In genomic region chr5:128144491-128144890, GRCh38 we compare ENCODE assay signal across 22 cellular contexts.
DNase-seq lines count a peak whose midpoint lies in the region; ATAC-seq, FAIRE-seq and TF ChIP-seq lines count a peak whose summit lies in the region.
"Had no signal": no experiment of that assay in that cellular context is flagged by ENCODE, and none has a peak within 500 bp of the region (broad histone marks: within the 10 kb centered on the region; RNA-seq: fewer than 3 reads in every experiment).

No MANE protein-coding gene starts in this region.

- no peak for TF ChIP-seq EP300 in K562 (IDR thresholded peaks at IDR 0.05; ENCODE audit: low read length)

- no peak overlapping the region for H3K4me3 ChIP-seq in K562
- H3K4me3 ChIP-seq in H7 (ENCODE audit: insufficient read depth, low read depth, low read length): no peak overlapping the region
- H3K4me3 ChIP-seq: prostate gland, SJCRH30, thyroid gland had no signal

- 100% methylated on average over 1 of the region's 1 CpG for WGBS in K562 (ENCODE audit: insufficient coverage, low coverage, missing lambda C conversion rate)

- no peaks in the 10 kb centered on the region for H3K9me1 ChIP-seq in K562 (ENCODE audit: control insufficient read depth, insufficient read depth, low read length)

- intact Hi-C loops in K562 (cut with micrococcal nuclease): no loop called here

- H3K27ac ChIP-seq in K562 (ENCODE audit: extremely low read depth, low read depth, low read length) (no peak overlapping the region), layer of hippocampus (ENCODE audit: low read depth, low read length) (peak overlapping the region; percentile 58)
- H3K27ac ChIP-seq: 22Rv1, C4-2B, epithelial cell of prostate, prostate gland, SJCRH30, thyroid gland, WERI-Rb-1 had no signal

- no peaks in the 10 kb centered on the region for H4K20me1 ChIP-seq in K562 (replicated peaks; ENCODE audit: control insufficient read depth, insufficient read depth, low read length)

- no peak overlapping the region for H3K9ac ChIP-seq in K562 (ENCODE audit: insufficient read depth in 1 of 2, low read depth in 2 of 2, low read length in 2 of 2)

- ATAC-seq in K562 (no peak), HG03460 (IDR thresholded peaks at IDR 0.05; ENCODE audit: unreplicated experiment) (no peak)

- TF ChIP-seq CTCF in K562 (IDR thresholded peaks at IDR 0.05 in 2 of 3, conservative IDR thresholded peaks at IDR 0.05 in 1 of 3; ENCODE audit: insufficient read depth in 2 of 3, low read depth in 1 of 3, low read length in 3 of 3): no peak

- in situ Hi-C loops in K562 (cut with MboI): no loop called here

- no peak overlapping the region for H3K4me2 ChIP-seq in K562 (ENCODE audit: insufficient read depth, low read length)

- TF ChIP-seq RAD21 in K562 (CRISPR knock-in tag; conservative IDR thresholded peaks at IDR 0.05 in 1 of 2, IDR thresholded peaks at IDR 0.05 in 1 of 2): no peak

- H2AFZ ChIP-seq in K562 (ENCODE audit: low read depth, low read length): no peak overlapping the region

- CTCF ChIA-PET in K562 (lab: Yijun Ruan, JAX; ENCODE audit: low intra/inter-chr PET ratio): no interaction called here

- no TSS peak for BruUV-seq in K562 (replicated peaks; lab: Mats Ljungman, UMichigan)

- H3K79me2 ChIP-seq in K562 (ENCODE audit: control insufficient read depth, insufficient read depth, low read length): no peaks in the 10 kb centered on the region

- no peaks in the 10 kb centered on the region for H3K9me3 ChIP-seq in K562 (replicated peaks; ENCODE audit: control insufficient read depth, insufficient read depth, low read depth, low read length)
- H3K9me3 ChIP-seq: prostate gland, SJCRH30, thyroid gland had no signal

- H3K27me3 ChIP-seq in K562 (ENCODE audit: control insufficient read depth in 2 of 2, insufficient read depth in 2 of 2, low read length in 2 of 2) (no peaks in the 10 kb centered on the region), layer of hippocampus (ENCODE audit: control insufficient read depth, insufficient read depth, low read length) (no peaks in the 10 kb centered on the region), H7 (ENCODE audit: control insufficient read depth, insufficient read depth, low read length) (no peaks in the 10 kb centered on the region)
- H3K27me3 ChIP-seq: SJCRH30, thyroid gland had no signal

- FAIRE-seq in K562 (lab: Jason Lieb, UNC): peak; percentile 11

- peak; percentile 8 for DNase-seq in DMS53 (lab: John Stamatoyannopoulos, UW)
- DNase-seq in DMS53 treated with DMSO at 0.1 percent for 48 hours (lab: John Stamatoyannopoulos, UW; ENCODE audit: unreplicated experiment): no peak
- DNase-seq in K562 (ENCODE audit: extremely low read depth in 1 of 4, low spot score in 3 of 4): no peak
- DNase-seq in superior temporal gyrus (ENCODE audit: extremely low spot score): peak; percentile 52
- no peak for DNase-seq in H7
- DNase-seq in NCI-H510A treated with DMSO at 0.1 percent for 48 hours (lab: John Stamatoyannopoulos, UW): no peak
- DNase-seq: activated CD4-positive, alpha-beta T cell treated with anti-CD3 and anti-CD28 coated beads, Interleukin-2, amount 50 U/mL, for 48 hours; activated naive CD4-positive, alpha-beta T cell treated with anti-CD3 and anti-CD28 coated beads, Interleukin-2, amount 50 U/mL, for 16 hours; activated T-cell treated with anti-CD3 and anti-CD28 coated beads, Interleukin-2, amount 50 U/mL, for 1 hour; dermis blood vessel endothelial cell; DMS153; NCI-H1048; SJCRH30; T-helper 2 cell; WERI-Rb-1 had no signal

- no peak for TF ChIP-seq POLR2A in K562 (conservative IDR thresholded peaks at IDR 0.05)

- POLR2A ChIA-PET in K562 (lab: Yijun Ruan, JAX): no interaction called here

- H3K36me3 ChIP-seq in K562 (ENCODE audit: control insufficient read depth, insufficient read depth, low read length): peaks cover 9% of the 10 kb centered on the region; the same call in 1 of the 3 replicates
- H3K36me3 ChIP-seq in H7 (replicated peaks; ENCODE audit: control insufficient read depth, insufficient read depth, low read length): no peaks in the 10 kb centered on the region
- H3K36me3 ChIP-seq: prostate gland had no signal

- no peaks in the 10 kb centered on the region for H3K4me1 ChIP-seq in K562 (replicated peaks in 1 of 2; ENCODE audit: control insufficient read depth in 2 of 2, insufficient read depth in 2 of 2, low read length in 2 of 2)
- H3K4me1 ChIP-seq: prostate gland, SJCRH30, thyroid gland had no signal

TF ChIP-seq in K562, 482 proteins besides CTCF, POLR2A, EP300 and RAD21:
- TF ChIP-seq ZBTB7A (IDR thresholded peaks at IDR 0.05; ENCODE audit: borderline replicate concordance, control insufficient read depth, low read depth, low read length) (no peak), XRCC4 (IDR thresholded peaks at IDR 0.05; ENCODE audit: extremely low read depth, insufficient read depth, insufficient read length) (no peak), L3MBTL2 (IDR thresholded peaks at IDR 0.05) (no peak), HDAC8 (tag; IDR thresholded peaks at IDR 0.05) (no peak), KLF16 (IDR thresholded peaks at IDR 0.05) (no peak), ZNF212 (CRISPR knock-in tag; IDR thresholded peaks at IDR 0.05) (no peak), RBM34 (IDR thresholded peaks at IDR 0.05; ENCODE audit: borderline replicate concordance, insufficient read depth, low read length) (no peak), CTCFL (IDR thresholded peaks at IDR 0.05; ENCODE audit: borderline replicate concordance, insufficient read depth, low read depth, low read length, poor library complexity, severe bottlenecking) (no peak), ATF1 (CRISPR knock-in tag; IDR thresholded peaks at IDR 0.05) (no peak), ATF1 (tag; IDR thresholded peaks at IDR 0.05) (no peak), IFI16 (CRISPR knock-in tag; IDR thresholded peaks at IDR 0.05) (no peak), TCF7L2 (IDR thresholded peaks at IDR 0.05; ENCODE audit: low read depth, low read length) (no peak), ZFX (CRISPR knock-in tag; IDR thresholded peaks at IDR 0.05) (no peak)
- TF ChIP-seq, protein P1, sequence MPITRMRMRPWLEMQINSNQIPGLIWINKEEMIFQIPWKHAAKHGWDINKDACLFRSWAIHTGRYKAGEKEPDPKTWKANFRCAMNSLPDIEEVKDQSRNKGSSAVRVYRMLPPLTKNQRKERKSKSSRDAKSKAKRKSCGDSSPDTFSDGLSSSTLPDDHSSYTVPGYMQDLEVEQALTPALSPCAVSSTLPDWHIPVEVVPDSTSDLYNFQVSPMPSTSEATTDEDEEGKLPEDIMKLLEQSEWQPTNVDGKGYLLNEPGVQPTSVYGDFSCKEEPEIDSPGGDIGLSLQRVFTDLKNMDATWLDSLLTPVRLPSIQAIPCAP (CRISPR knock-in tag; IDR thresholded peaks at IDR 0.05; ENCODE audit: borderline replicate concordance): no peak
- TF ChIP-seq, protein P2, sequence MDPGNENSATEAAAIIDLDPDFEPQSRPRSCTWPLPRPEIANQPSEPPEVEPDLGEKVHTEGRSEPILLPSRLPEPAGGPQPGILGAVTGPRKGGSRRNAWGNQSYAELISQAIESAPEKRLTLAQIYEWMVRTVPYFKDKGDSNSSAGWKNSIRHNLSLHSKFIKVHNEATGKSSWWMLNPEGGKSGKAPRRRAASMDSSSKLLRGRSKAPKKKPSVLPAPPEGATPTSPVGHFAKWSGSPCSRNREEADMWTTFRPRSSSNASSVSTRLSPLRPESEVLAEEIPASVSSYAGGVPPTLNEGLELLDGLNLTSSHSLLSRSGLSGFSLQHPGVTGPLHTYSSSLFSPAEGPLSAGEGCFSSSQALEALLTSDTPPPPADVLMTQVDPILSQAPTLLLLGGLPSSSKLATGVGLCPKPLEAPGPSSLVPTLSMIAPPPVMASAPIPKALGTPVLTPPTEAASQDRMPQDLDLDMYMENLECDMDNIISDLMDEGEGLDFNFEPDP (CRISPR knock-in tag; IDR thresholded peaks at IDR 0.05): no peak
- TF ChIP-seq, protein P3, sequence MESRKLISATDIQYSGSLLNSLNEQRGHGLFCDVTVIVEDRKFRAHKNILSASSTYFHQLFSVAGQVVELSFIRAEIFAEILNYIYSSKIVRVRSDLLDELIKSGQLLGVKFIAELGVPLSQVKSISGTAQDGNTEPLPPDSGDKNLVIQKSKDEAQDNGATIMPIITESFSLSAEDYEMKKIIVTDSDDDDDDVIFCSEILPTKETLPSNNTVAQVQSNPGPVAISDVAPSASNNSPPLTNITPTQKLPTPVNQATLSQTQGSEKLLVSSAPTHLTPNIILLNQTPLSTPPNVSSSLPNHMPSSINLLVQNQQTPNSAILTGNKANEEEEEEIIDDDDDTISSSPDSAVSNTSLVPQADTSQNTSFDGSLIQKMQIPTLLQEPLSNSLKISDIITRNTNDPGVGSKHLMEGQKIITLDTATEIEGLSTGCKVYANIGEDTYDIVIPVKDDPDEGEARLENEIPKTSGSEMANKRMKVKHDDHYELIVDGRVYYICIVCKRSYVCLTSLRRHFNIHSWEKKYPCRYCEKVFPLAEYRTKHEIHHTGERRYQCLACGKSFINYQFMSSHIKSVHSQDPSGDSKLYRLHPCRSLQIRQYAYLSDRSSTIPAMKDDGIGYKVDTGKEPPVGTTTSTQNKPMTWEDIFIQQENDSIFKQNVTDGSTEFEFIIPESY (CRISPR knock-in tag; IDR thresholded peaks at IDR 0.05): no peak

Comparison
In these comparisons a context has a peak if more than half of its experiments do, and no peak if none do; other contexts are left out.
1. DNase-seq: peak in DMS53 (single experiment) and superior temporal gyrus (single experiment); none in DMS53 treated with DMSO at 0.1 percent for 48 hours (single experiment), K562 (0 of 4), H7 (single experiment) and NCI-H510A treated with DMSO at 0.1 percent for 48 hours (single experiment).